ENCODE assay signal across 8 cellular contexts in the genomic region with DNA sequence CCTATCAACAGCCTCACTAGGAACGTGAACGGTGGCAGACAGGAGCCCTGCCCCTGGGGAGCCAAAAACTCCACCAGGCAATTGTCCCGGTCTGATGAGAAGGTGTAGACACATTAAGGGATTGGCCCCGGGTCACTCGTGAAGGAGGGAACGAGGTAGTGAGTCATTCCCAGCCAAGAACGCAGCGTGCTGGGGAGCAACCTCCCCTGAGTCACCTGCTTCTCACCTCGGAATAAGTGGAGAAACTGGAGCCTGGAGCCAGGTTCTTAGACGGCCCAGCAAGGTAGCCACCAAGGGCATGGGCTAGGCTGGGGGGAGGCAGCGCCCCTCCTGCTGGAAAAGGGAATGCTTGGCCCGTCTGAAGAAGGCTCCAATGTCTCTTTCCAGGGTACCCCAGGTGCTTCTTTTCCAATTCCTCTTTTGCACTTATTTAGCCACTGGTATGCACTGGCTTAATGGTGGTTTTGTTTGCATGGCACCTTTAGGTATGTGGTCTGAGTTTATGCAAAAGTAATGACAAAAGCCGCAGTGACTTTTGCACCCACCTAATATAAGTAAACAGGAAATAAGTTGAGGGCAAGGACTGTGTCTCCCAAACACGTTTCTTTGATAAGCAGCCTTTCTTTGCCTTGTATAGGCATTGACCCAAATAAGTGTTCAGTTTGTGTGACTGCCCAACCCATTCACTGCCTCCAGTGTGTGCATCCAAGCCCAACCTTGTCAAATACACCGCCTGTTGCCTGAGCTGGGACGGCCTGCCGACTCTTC. TPM values are rescaled to one million over a fixed set of nuclear protein-coding genes. Genes with fewer than 3 reads are reported as not detected.
A peak's percentile ranks its signal among the peaks of the same experiment; 100 is the strongest.
DNase-seq lines count a peak whose midpoint lies in the region; ATAC-seq and TF ChIP-seq lines count a peak whose summit lies in the region.

No MANE protein-coding gene starts in this region.

- intact Hi-C loops in left cardiac atrium (cut with DNase I) (loop anchor here in 1 of 2 donors (10.0 kb wide), 1 partner anchor 48 kb away; no protein-coding TSS in a partner anchor), sigmoid colon (cut with DNase I) (no loop called here)

- no peak for TF ChIP-seq EP300 in Ishikawa (IDR thresholded peaks at IDR 0.05; ENCODE audit: borderline replicate concordance)
- no peak for TF ChIP-seq EP300 in sigmoid colon (IDR thresholded peaks at IDR 0.05)
- TF ChIP-seq EP300 in gastroesophageal sphincter (IDR thresholded peaks at IDR 0.05), result no peak

- 21 to 55% methylated on average over 17 of the region's 17 CpGs for WGBS in sigmoid colon, 2 donors
- 65 to 69% methylated on average over 12 to 13 of the region's 17 CpGs for WGBS in gastroesophageal sphincter (ENCODE audit: low coverage in 1 of 2), 2 donors

- ATAC-seq in GM21717 (IDR thresholded peaks at IDR 0.05; ENCODE audit: unreplicated experiment) (peak; percentile 55), left cardiac atrium (peak; percentile 9 to 69), gastroesophageal sphincter (no peak)

- H3K4me1 ChIP-seq in sigmoid colon (peaks cover 0 to 32% (median 30%) of the 10 kb centered on the region in 4 donors), gastroesophageal sphincter (peaks cover 0 to 39% (median 13%) of the 10 kb centered on the region in 3 donors)

- TF ChIP-seq CTCF in GM10248 (IDR thresholded peaks at IDR 0.05; ENCODE audit: control extremely low read depth, extremely low read depth, low read depth, missing control alignments), result no peak
- TF ChIP-seq CTCF in sigmoid colon (IDR thresholded peaks at IDR 0.05), result no peak
- TF ChIP-seq CTCF in gastroesophageal sphincter (IDR thresholded peaks at IDR 0.05), result no peak

- H3K36me3 ChIP-seq in sigmoid colon (no peaks in the 10 kb centered on the region), gastroesophageal sphincter (no peaks in the 10 kb centered on the region)

- H3K27me3 ChIP-seq in sigmoid colon (no peaks in the 10 kb centered on the region), gastroesophageal sphincter (no peaks in the 10 kb centered on the region)

- POLR2A ChIA-PET in GM10248 (lab: Yijun Ruan, JAX), result no interaction called here

- TF ChIP-seq RAD21 in Ishikawa (IDR thresholded peaks at IDR 0.05; ENCODE audit: low read depth), result no peak

- H3K4me3 ChIP-seq in sigmoid colon, result peak overlapping the region in 3 of 4 donors; percentile 77 to 100 (median 96)
- peak overlapping the region in 1 of 2 donors; percentile 99 for H3K4me3 ChIP-seq in gastroesophageal sphincter

- H3K9me3 ChIP-seq in sigmoid colon (no peaks in the 10 kb centered on the region), gastroesophageal sphincter (no peaks in the 10 kb centered on the region)

- CTCF ChIA-PET in GM10248 (lab: Yijun Ruan, JAX), result no interaction called here

- H3K27ac ChIP-seq in sigmoid colon, result no peak overlapping the region
- no peak overlapping the region for H3K27ac ChIP-seq in gastroesophageal sphincter

- DNase-seq in GM10248 (ENCODE audit: extremely low spot score) (peak; percentile 42), left cardiac atrium (peak; percentile 36), sigmoid colon (no peak), AG08396 (ENCODE audit: low spot score) (no peak)
- DNase-seq in activated T-cell treated with anti-CD3 and anti-CD28 coated beads, Interleukin-2, amount 50 U/mL, for 48 hours, result peak; percentile 37 to 50

- no peak for TF ChIP-seq POLR2A in sigmoid colon (IDR thresholded peaks at IDR 0.05)
- no peak for TF ChIP-seq POLR2A in gastroesophageal sphincter (IDR thresholded peaks at IDR 0.05)

TF ChIP-seq in Ishikawa, 13 proteins besides CTCF, POLR2A, EP300 and RAD21:
- TF ChIP-seq, protein P1, sequence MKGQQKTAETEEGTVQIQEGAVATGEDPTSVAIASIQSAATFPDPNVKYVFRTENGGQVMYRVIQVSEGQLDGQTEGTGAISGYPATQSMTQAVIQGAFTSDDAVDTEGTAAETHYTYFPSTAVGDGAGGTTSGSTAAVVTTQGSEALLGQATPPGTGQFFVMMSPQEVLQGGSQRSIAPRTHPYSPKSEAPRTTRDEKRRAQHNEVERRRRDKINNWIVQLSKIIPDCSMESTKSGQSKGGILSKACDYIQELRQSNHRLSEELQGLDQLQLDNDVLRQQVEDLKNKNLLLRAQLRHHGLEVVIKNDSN (IDR thresholded peaks at IDR 0.05), result peak; percentile 66
- TF ChIP-seq TEAD4 (IDR thresholded peaks at IDR 0.05) (0 out of 2 replicates have a peak, but pooled peaks have one; percentile 22), CEBPB (IDR thresholded peaks at IDR 0.05) (no peak), TCF12 (IDR thresholded peaks at IDR 0.05; ENCODE audit: low read depth) (no peak), EGR1 (IDR thresholded peaks at IDR 0.05) (no peak), MAX (IDR thresholded peaks at IDR 0.05) (peak; percentile 95), CREB1 (IDR thresholded peaks at IDR 0.05; ENCODE audit: low read depth) (no peak), YY1 (IDR thresholded peaks at IDR 0.05; ENCODE audit: low read depth) (no peak)

RNA-seq across cellular contexts. Expression of gene HELZ, which starts 1.8 kb away (rescaled TPM):
- total RNA-seq in left cardiac atrium (10 to 100 TPM; 34.5 to 36.0 TPM), sigmoid colon (10 to 100 TPM; 31.7 to 61.5 (median 53.6) TPM), gastroesophageal sphincter (10 to 100 TPM; 43.7 to 70.2 (median 58.3) TPM)
- 1 to 10 TPM; 2.4 to 8.6 (median 6.0) TPM for polyA plus RNA-seq in sigmoid colon

Comparison
In these comparisons a context has a peak if more than half of its experiments do, and no peak if none do; other contexts are left out.
1. DNase-seq: peak in GM10248 (single experiment), activated T-cell treated with anti-CD3 and anti-CD28 coated beads, Interleukin-2, amount 50 U/mL, for 48 hours (2 of 2) and left cardiac atrium (single experiment); none in sigmoid colon (single experiment) and AG08396 (single experiment).